ENCODE assay signal across 8 cellular contexts in the genomic region with DNA sequence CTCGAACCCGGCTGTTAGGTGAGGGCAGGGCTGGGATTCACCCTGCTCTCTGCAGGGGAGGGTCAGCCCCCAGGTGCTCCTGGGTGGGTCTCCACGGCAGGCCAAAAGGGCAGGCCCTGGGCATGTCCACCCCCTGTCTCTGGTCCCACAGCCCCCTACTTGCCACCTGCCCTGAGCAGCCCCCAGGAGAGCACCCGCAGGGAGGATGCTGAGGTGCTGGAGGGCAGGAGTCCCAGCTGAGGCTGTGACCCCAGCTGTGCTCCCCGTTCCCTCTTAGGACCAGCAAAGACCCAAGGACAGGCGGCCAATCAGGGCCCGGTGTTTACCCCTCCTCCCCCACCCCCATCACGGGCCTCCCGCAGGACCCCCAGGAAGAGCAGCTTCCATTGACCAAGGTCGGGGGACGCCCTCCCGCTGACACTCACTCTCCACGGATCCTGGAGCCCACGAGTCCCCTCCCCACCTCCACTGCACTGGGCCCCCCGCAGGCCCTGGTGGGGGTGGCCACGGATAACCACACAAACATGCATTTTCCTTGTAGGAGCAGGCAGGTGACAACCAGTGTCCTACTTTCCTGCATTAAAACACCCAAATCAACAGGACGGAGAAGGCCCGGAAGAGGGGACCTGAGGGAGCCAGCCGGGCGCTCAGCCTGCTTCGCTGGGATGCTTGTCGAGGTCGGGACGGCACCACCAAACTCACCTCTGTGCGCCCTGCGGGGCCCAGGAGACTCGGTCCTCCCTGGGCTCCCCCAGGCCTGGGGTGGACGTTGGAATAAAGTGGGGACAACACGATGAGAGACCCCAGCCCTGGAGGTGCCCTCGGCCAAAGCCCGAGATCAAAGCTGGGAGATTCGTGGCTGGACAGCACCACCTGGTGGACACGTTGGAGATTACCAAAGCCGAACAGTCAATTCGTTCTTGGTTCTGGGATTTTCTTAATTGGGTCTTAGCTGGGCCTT. TPM values are rescaled to one million over a fixed set of nuclear protein-coding genes. Genes with fewer than 3 reads are reported as not detected.
DNase-seq lines count a peak whose midpoint lies in the region; ATAC-seq and TF ChIP-seq lines count a peak whose summit lies in the region.

No MANE protein-coding gene starts in this region.

- H3K9me3 Mint-ChIP-seq in natural killer cell = no peaks in the 10 kb centered on the region

- no peaks in the 10 kb centered on the region for H3K36me3 ChIP-seq in cardiac muscle cell

- H3K27me3 ChIP-seq in cardiac muscle cell = no peaks in the 10 kb centered on the region

- H3K27ac ChIP-seq in cardiac muscle cell = no peak overlapping the region

- intact Hi-C loops in Right ventricle myocardium inferior (cut with DNase I) (loop anchor here (5.0 kb wide), 1 partner anchor 306 kb away; no protein-coding TSS in a partner anchor), natural killer cell (cut with micrococcal nuclease) (loop anchor here (5.0 kb wide), 1 partner anchor 661 kb away; no protein-coding TSS in a partner anchor)

- no peaks in the 10 kb centered on the region for H3K9me3 ChIP-seq in cardiac muscle cell (ENCODE audit: low read depth)

- no peaks in the 10 kb centered on the region for H3K27me3 Mint-ChIP-seq in natural killer cell (ENCODE audit: low read depth in 2 of 2)

- no peak overlapping the region for H3K4me3 ChIP-seq in cardiac muscle cell

- TF ChIP-seq CTCF in cardiac muscle cell (IDR thresholded peaks at IDR 0.05; ENCODE audit: low read depth, low read length) (peak; percentile 70), natural killer cell (IDR thresholded peaks at IDR 0.05) (peak; percentile 81)

- ATAC-seq in Right ventricle myocardium inferior = no peak
- peak; percentile 73 to 86 (median 78) for ATAC-seq in natural killer cell
- ATAC-seq in stimulated activated naive CD8-positive, alpha-beta T cell treated with anti-CD3 and anti-CD28 coated beads, Interleukin-15, Interleukin-2, amounts not matched to agents 100 U/mL and 50 U/mL, for 24 hours = peak; percentile 53
- ATAC-seq in GM19328 (IDR thresholded peaks at IDR 0.05; ENCODE audit: unreplicated experiment) = no peak

- H3K27ac Mint-ChIP-seq in natural killer cell = peak overlapping the region in 1 of 2 donors; percentile 33

- DNase-seq in cardiac muscle cell (ENCODE audit: low read depth in 1 of 2, low spot score in 1 of 2) (peak; percentile 55 to 67), Right ventricle myocardium inferior (ENCODE audit: missing footprints) (no peak), NCI-H748 treated with DMSO at 0.1 percent for 48 hours (lab: John Stamatoyannopoulos, UW) (peak; percentile 15), epidermal melanocyte (ENCODE audit: insufficient read length, low spot score) (peak; percentile 62), natural killer cell (peak; percentile 57)
- peak; percentile 23 for DNase-seq in activated CD8-positive, alpha-beta memory T cell treated with anti-CD3 and anti-CD28 coated beads, Interleukin-2, amount 50 U/mL, for 24 hours (ENCODE audit: extremely low read depth)
- peak; percentile 67 for DNase-seq in stimulated activated naive CD8-positive, alpha-beta T cell treated with anti-CD3 and anti-CD28 coated beads, Interleukin-15, Interleukin-2, amounts not matched to agents 100 U/mL and 50 U/mL, for 24 hours

- peaks cover 0 to 5% of the 10 kb centered on the region in 2 donors for H3K4me1 Mint-ChIP-seq in natural killer cell

- H3K36me3 Mint-ChIP-seq in natural killer cell = no peaks in the 10 kb centered on the region

- no peaks in the 10 kb centered on the region for H3K4me1 ChIP-seq in cardiac muscle cell (ENCODE audit: low read depth)

- H3K4me3 Mint-ChIP-seq in natural killer cell = peak overlapping the region; percentile 49

RNA-seq across cellular contexts. Expression of gene ENPP7, which starts 22.5 kb away (rescaled TPM):
- total RNA-seq in cardiac muscle cell (not detected in 2 replicates), Right ventricle myocardium inferior (not detected), natural killer cell (under 1 TPM in 1 of 3 donors, not detected in 2; 0.95 TPM)
- polyA plus RNA-seq in cardiac muscle cell = not detected in 2 replicates

Comparison
In these comparisons a context has a peak if more than half of its experiments do, and no peak if none do; other contexts are left out.
1. ATAC-seq: peak in natural killer cell (3 of 3) and stimulated activated naive CD8-positive, alpha-beta T cell treated with anti-CD3 and anti-CD28 coated beads, Interleukin-15, Interleukin-2, amounts not matched to agents 100 U/mL and 50 U/mL, for 24 hours (single experiment); none in Right ventricle myocardium inferior (single experiment) and GM19328 (single experiment).